Comparison of ENCODE assay signal across 8 cellular contexts in genomic region chr19:12881172-12881808, GRCh38. TPM values are rescaled to one million over a fixed set of nuclear protein-coding genes. Genes with fewer than 3 reads are reported as not detected.
DNase-seq lines count a peak whose midpoint lies in the region; ATAC-seq, FAIRE-seq and TF ChIP-seq lines count a peak whose summit lies in the region.

Gene DNASE2, minus strand, starts transcription at chr19:12881449. Its CDS starts 74 bp downstream, at chr19:12881375.

- FAIRE-seq in A549 (lab: Jason Lieb, UNC) (no peak), bronchial epithelial cell (lab: Jason Lieb, UNC) (peak; percentile 36)

- H3K27ac Mint-ChIP-seq in WTC11 = peak within 1 kb of the TSS; percentile 94

- TF ChIP-seq POLR2A in A549 (IDR thresholded peaks at IDR 0.05; ENCODE audit: low read length) = peak; percentile 65

- H3K4me1 Mint-ChIP-seq in WTC11 = peaks cover 8% of the 10 kb centered on the region

- POLR2A ChIA-PET in A549 (lab: Yijun Ruan, JAX) (interaction anchor here (0.6 to 1.6 kb wide), 5 partner anchors 8 to 89 kb away, joined by 3 to 8 read pairs (median 3); partner anchors contain the start of genes FARSA, GCDH, JUNB and SYCE2), WTC11 (lab: Charles Lee) (interaction anchor here (0.6 to 2.3 kb wide), 13 partner anchors 9 to 151 kb away, joined by 3 to 27 read pairs (median 3); partner anchors contain the start of genes GCDH, GET3, JUNB and RNASEH2A)

- H3K27me3 ChIP-seq in bronchial epithelial cell (ENCODE audit: control insufficient read depth, insufficient read depth, low read length) (no peaks in the 10 kb centered on the region), smooth muscle cell (ENCODE audit: low read depth) (peaks cover 18% of the 10 kb centered on the region)

- H3K27ac ChIP-seq in A549 (peak within 1 kb of the TSS; percentile 91 to 93), smooth muscle cell (ENCODE audit: low read depth) (peak within 1 kb of the TSS; percentile 26)

- no peaks in the 10 kb centered on the region for H3F3A ChIP-seq in smooth muscle cell (ENCODE audit: low read depth)

- H3K9me3 ChIP-seq in A549 (peaks cover 9% of the 10 kb centered on the region; the same call in 2 of the 3 replicates), smooth muscle cell (replicated peaks; ENCODE audit: low read depth) (no peaks in the 10 kb centered on the region)

- DNase-seq in A549 (ENCODE audit: low read depth in 1 of 2, low spot score in 1 of 2) (peak; percentile 92 to 93), NCI-H2196 (lab: John Stamatoyannopoulos, UW; ENCODE audit: unreplicated experiment) (peak; percentile 96), WTC11 (ENCODE audit: low spot score) (peak; percentile 97), bronchial epithelial cell (ENCODE audit: low read depth) (peak; percentile 91), iPS-NIHi7 (ENCODE audit: extremely low spot score) (peak; percentile 96), smooth muscle cell (lab: John Stamatoyannopoulos, UW; ENCODE audit: unreplicated experiment) (peak; percentile 68)

- no peaks in the 10 kb centered on the region for H3K4me1 ChIP-seq in A549
- no peaks in the 10 kb centered on the region for H3K4me1 ChIP-seq in smooth muscle cell (ENCODE audit: low read depth)

- peaks cover 2% of the 10 kb centered on the region for H3K36me3 ChIP-seq in bronchial epithelial cell (ENCODE audit: control insufficient read depth, insufficient read depth, low read length)
- no peaks in the 10 kb centered on the region for H3K36me3 ChIP-seq in smooth muscle cell (ENCODE audit: low read depth)

- H3K4me2 ChIP-seq in A549 = peak within 1 kb of the TSS; percentile 95
- H3K4me2 ChIP-seq in smooth muscle cell = peak within 1 kb of the TSS; percentile 94

- CTCF ChIA-PET in A549 (lab: Yijun Ruan, JAX) = interaction anchor here (0.8 to 2.1 kb wide), 7 partner anchors 9 to 116 kb away, joined by 3 to 8 read pairs (median 3); partner anchors contain the start of gene GCDH
- CTCF ChIA-PET in WTC11 (lab: Charles Lee) = interaction anchor here (0.6 to 3.1 kb wide), 14 partner anchors 8 to 121 kb away, joined by 3 to 30 read pairs (median 6); partner anchors contain the start of genes DAND5 and GCDH

- no peaks in the 10 kb centered on the region for H3K79me2 ChIP-seq in smooth muscle cell (ENCODE audit: low read depth)

- H3K9ac ChIP-seq in smooth muscle cell (ENCODE audit: low read depth) = peak within 1 kb of the TSS; percentile 33

- no peak for TF ChIP-seq CTCF in A549 (IDR thresholded peaks at IDR 0.05)
- TF ChIP-seq CTCF in WTC11 (IDR thresholded peaks at IDR 0.05) = no peak
- no peak for TF ChIP-seq CTCF in bronchial epithelial cell (IDR thresholded peaks at IDR 0.05; ENCODE audit: insufficient read depth, low read length, severe bottlenecking)
- no peak for TF ChIP-seq CTCF in smooth muscle cell (IDR thresholded peaks at IDR 0.05; ENCODE audit: borderline replicate concordance, insufficient read depth, poor library complexity, severe bottlenecking)

- WGBS in A549 (ENCODE audit: missing lambda C conversion rate) = 0% methylated on average over 21 of the region's 38 CpGs
- WGBS in smooth muscle cell (ENCODE audit: low lambda C conversion rate) = under 1% methylated on average over 38 of the region's 38 CpGs

- H3K9me3 Mint-ChIP-seq in WTC11 = peaks cover 5% of the 10 kb centered on the region

- peak within 1 kb of the TSS; percentile 94 for H2AFZ ChIP-seq in smooth muscle cell (ENCODE audit: low read depth)

- peaks cover 30% of the 10 kb centered on the region for H3K27me3 Mint-ChIP-seq in WTC11 (ENCODE audit: low read depth)

- TF ChIP-seq EP300 in A549 (IDR thresholded peaks at IDR 0.05) = no peak

- no peak for TF ChIP-seq RAD21 in A549 (conservative IDR thresholded peaks at IDR 0.05 in 1 of 2, IDR thresholded peaks at IDR 0.05 in 1 of 2)

- H3K4me3 ChIP-seq in A549 (peak within 1 kb of the TSS; percentile 89), bronchial epithelial cell (ENCODE audit: low read depth, low read length) (peak within 1 kb of the TSS; percentile 94), smooth muscle cell (peak within 1 kb of the TSS; percentile 67)

- ATAC-seq in A549 (peak; percentile 88 to 90), GM18868 (IDR thresholded peaks at IDR 0.05; ENCODE audit: unreplicated experiment) (peak; percentile 82), HG03103 (IDR thresholded peaks at IDR 0.05; ENCODE audit: low read depth, unreplicated experiment) (peak; percentile 66), WTC11 (peak; percentile 66)

- H3K36me3 Mint-ChIP-seq in WTC11 = peaks cover 15% of the 10 kb centered on the region; the same call in 1 of the 2 replicates

- no peaks in the 10 kb centered on the region for H4K20me1 ChIP-seq in smooth muscle cell (ENCODE audit: low read depth)

- peak within 1 kb of the TSS; percentile 90 for H3K4me3 Mint-ChIP-seq in WTC11

TF ChIP-seq in A549, 52 proteins besides CTCF, POLR2A, EP300 and RAD21 (continues in another document):
- TF ChIP-seq CHD4 (IDR thresholded peaks at IDR 0.05; ENCODE audit: borderline replicate concordance) = no peak
- TF ChIP-seq TFCP2L1 (CRISPR knock-in tag; IDR thresholded peaks at IDR 0.05) = no peak
- no peak for TF ChIP-seq POLR2AphosphoS2 (conservative IDR thresholded peaks at IDR 0.05; ENCODE audit: low read length)
- TF ChIP-seq, protein P1, sequence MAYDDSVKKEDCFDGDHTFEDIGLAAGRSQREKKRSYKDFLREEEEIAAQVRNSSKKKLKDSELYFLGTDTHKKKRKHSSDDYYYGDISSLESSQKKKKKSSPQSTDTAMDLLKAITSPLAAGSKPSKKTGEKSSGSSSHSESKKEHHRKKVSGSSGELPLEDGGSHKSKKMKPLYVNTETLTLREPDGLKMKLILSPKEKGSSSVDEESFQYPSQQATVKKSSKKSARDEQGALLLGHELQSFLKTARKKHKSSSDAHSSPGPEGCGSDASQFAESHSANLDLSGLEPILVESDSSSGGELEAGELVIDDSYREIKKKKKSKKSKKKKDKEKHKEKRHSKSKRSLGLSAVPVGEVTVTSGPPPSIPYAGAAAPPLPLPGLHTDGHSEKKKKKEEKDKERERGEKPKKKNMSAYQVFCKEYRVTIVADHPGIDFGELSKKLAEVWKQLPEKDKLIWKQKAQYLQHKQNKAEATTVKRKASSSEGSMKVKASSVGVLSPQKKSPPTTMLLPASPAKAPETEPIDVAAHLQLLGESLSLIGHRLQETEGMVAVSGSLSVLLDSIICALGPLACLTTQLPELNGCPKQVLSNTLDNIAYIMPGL (CRISPR knock-in tag; IDR thresholded peaks at IDR 0.05; ENCODE audit: borderline replicate concordance) = no peak
- no peak for TF ChIP-seq CEBPB (IDR thresholded peaks at IDR 0.05)
- peak; percentile 48; the same call in 1 of the 2 replicates for TF ChIP-seq MAX (IDR thresholded peaks at IDR 0.05)
- TF ChIP-seq RFX5 (IDR thresholded peaks at IDR 0.05) = peak; percentile 62
- no peak for TF ChIP-seq KDM5A (IDR thresholded peaks at IDR 0.05)
- no peak for TF ChIP-seq EHF (CRISPR knock-in tag; IDR thresholded peaks at IDR 0.05)
- TF ChIP-seq MYC (IDR thresholded peaks at IDR 0.05; ENCODE audit: borderline replicate concordance, low read length) = no peak

TF ChIP-seq in WTC11, 78 proteins besides CTCF, POLR2A, EP300 and RAD21 (continues in another document):
- TF ChIP-seq KAT7 (CRISPR knock-in tag; IDR thresholded peaks at IDR 0.05; ENCODE audit: borderline replicate concordance) (0 out of 2 replicates have a peak, but pooled peaks have one; percentile 50), MAX (CRISPR knock-in tag; IDR thresholded peaks at IDR 0.05) (peak; percentile 67), E2F5 (CRISPR knock-in tag; IDR thresholded peaks at IDR 0.05) (peak; percentile 67; the same call in 1 of the 2 replicates), USF2 (CRISPR knock-in tag; IDR thresholded peaks at IDR 0.05) (peak; percentile 76), ZNF232 (CRISPR knock-in tag; IDR thresholded peaks at IDR 0.05) (peak; percentile 78; the same call in 1 of the 2 replicates), ZNF263 (CRISPR knock-in tag; IDR thresholded peaks at IDR 0.05; ENCODE audit: low read depth) (no peak), ATF1 (CRISPR knock-in tag; IDR thresholded peaks at IDR 0.05) (0 out of 2 replicates have a peak, but pooled peaks have one; percentile 68), FOXK1 (CRISPR knock-in tag; IDR thresholded peaks at IDR 0.05) (0 out of 2 replicates have a peak, but pooled peaks have one; percentile 39)
- TF ChIP-seq, protein P2, sequence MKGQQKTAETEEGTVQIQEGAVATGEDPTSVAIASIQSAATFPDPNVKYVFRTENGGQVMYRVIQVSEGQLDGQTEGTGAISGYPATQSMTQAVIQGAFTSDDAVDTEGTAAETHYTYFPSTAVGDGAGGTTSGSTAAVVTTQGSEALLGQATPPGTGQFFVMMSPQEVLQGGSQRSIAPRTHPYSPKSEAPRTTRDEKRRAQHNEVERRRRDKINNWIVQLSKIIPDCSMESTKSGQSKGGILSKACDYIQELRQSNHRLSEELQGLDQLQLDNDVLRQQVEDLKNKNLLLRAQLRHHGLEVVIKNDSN (CRISPR knock-in tag; IDR thresholded peaks at IDR 0.05) = peak; percentile 75; the same call in 1 of the 2 replicates

RNA-seq across cellular contexts. Expression of gene DNASE2, which starts in this region (rescaled TPM):
- 15.7 and 22.9 TPM in 2 replicates for polyA plus RNA-seq in A549 (2011; rRNA removed)
- polyA plus RNA-seq in A549 (2012; cell fraction: cytosol; rRNA removed) = 17.2 and 23.2 TPM in 2 replicates
- 13.7 and 14.1 TPM in 2 replicates for polyA plus RNA-seq in A549 (2012; cell fraction: nucleus; rRNA removed)
- 19.9 to 24.9 TPM (median 24.6 TPM) in 3 replicates for polyA plus RNA-seq in A549 (2017; fragmentation: RNase III; extraction: RNeasy Plus Mini Kit Qiagen cat#74134 plus additional on column Dnase treatment)
- polyA minus RNA-seq in A549 (2011; rRNA and poly(A)+ RNA removed) = 16.9 and 20.2 TPM in 2 replicates
- 31.7 to 35.7 TPM (median 33.4 TPM) in 3 replicates for total RNA-seq in WTC11 (2021)
- 27.9 and 35.2 TPM in 2 replicates for total RNA-seq in bronchial epithelial cell
- 19.5 and 26.3 TPM in 2 replicates for total RNA-seq in smooth muscle cell
- 44.9 and 48.1 TPM in 2 replicates for polyA plus RNA-seq in smooth muscle cell

Comparison
In these comparisons a context has a peak if more than half of its experiments do, and no peak if none do; other contexts are left out.
1. Peak in every context shown above with its lines: DNase-seq, ATAC-seq, H3K4me3 ChIP-seq and H3K27ac ChIP-seq.